16 cellular contexts compared by ENCODE assay signal in genomic region chr11:8373519-8374432, GRCh38.
A peak's percentile ranks its signal among the peaks of the same experiment; 100 is the strongest.
DNase-seq lines count a peak whose midpoint lies in the region; ATAC-seq and TF ChIP-seq lines count a peak whose summit lies in the region.
"Had no signal": no experiment of that assay in that cellular context is flagged by ENCODE, and none has a peak within 500 bp of the region (broad histone marks: within the 10 kb centered on the region; RNA-seq: fewer than 3 reads in every experiment).

No MANE protein-coding gene starts in this region.

- TF ChIP-seq POLR2A in sigmoid colon (IDR thresholded peaks at IDR 0.05), result no peak

- no peaks in the 10 kb centered on the region for H3K9me3 ChIP-seq in sigmoid colon
- H3K9me3 ChIP-seq: BLaER1, Caco-2 had no signal

- no peak for TF ChIP-seq EP300 in sigmoid colon (IDR thresholded peaks at IDR 0.05)

- no peak overlapping the region for H3K27ac ChIP-seq in sigmoid colon
- H3K27ac ChIP-seq: BLaER1 had no signal

- H3K4me1 ChIP-seq in sigmoid colon, result no peaks in the 10 kb centered on the region
- H3K4me1 ChIP-seq: BLaER1, Caco-2 had no signal

- DNase-seq in activated CD4-positive, CD25-positive, alpha-beta regulatory T cell treated with anti-CD3 and anti-CD28 coated beads, Interleukin-2, amount 50 U/mL, for 72 hours, result peak; percentile 6
- DNase-seq in activated CD4-positive, CD25-positive, alpha-beta regulatory T cell (lab: John Stamatoyannopoulos, UW), result no peak
- DNase-seq in mesenteric fat pad (ENCODE audit: low spot score) (peak; percentile 59), sigmoid colon (peak; percentile 24), DMS 273 (lab: John Stamatoyannopoulos, UW; ENCODE audit: unreplicated experiment) (no peak), NCI-H2227 treated with DMSO at 0.1 percent for 48 hours (lab: John Stamatoyannopoulos, UW) (no peak)
- DNase-seq in activated naive CD4-positive, alpha-beta T cell (lab: John Stamatoyannopoulos, UW), result no peak
- DNase-seq: 8988T; AML-193; Caco-2; CD8-positive, alpha-beta memory T cell; DMS53; GF-D8 had no signal

- no peaks in the 10 kb centered on the region for H3K36me3 ChIP-seq in sigmoid colon
- H3K36me3 ChIP-seq: BLaER1 had no signal

- no peaks in the 10 kb centered on the region for H3K27me3 ChIP-seq in sigmoid colon
- H3K27me3 ChIP-seq: BLaER1 had no signal

- TF ChIP-seq CTCF in sigmoid colon (IDR thresholded peaks at IDR 0.05), result no peak

- intact Hi-C loops in sigmoid colon (cut with DNase I), result no loop called here

- 76 to 83% methylated on average over 10 of the region's 10 CpGs for WGBS in sigmoid colon, 2 donors

- ATAC-seq in HG02571 (IDR thresholded peaks at IDR 0.05; ENCODE audit: unreplicated experiment), result no peak
- ATAC-seq: HCT116 had no signal

- no peak overlapping the region for H3K4me3 ChIP-seq in sigmoid colon
- H3K4me3 ChIP-seq: BLaER1 had no signal

Comparison
In these comparisons a context has a peak if more than half of its experiments do, and no peak if none do; other contexts are left out.
1. DNase-seq: peak in activated CD4-positive, CD25-positive, alpha-beta regulatory T cell treated with anti-CD3 and anti-CD28 coated beads, Interleukin-2, amount 50 U/mL, for 72 hours (single experiment), mesenteric fat pad (single experiment) and sigmoid colon (single experiment); none in activated CD4-positive, CD25-positive, alpha-beta regulatory T cell (0 of 4), DMS 273 (single experiment), NCI-H2227 treated with DMSO at 0.1 percent for 48 hours (single experiment) and activated naive CD4-positive, alpha-beta T cell (0 of 4).